2 cellular contexts compared by ENCODE assay signal in genomic region chr22:48578138-48579034, GRCh38.
TF ChIP-seq lines count a peak whose summit lies in the region.

No MANE protein-coding gene starts in this region.

TF ChIP-seq in HepG2, 621 proteins besides CTCF, POLR2A, EP300 and RAD21:
- no peak for TF ChIP-seq FOXA1 (IDR thresholded peaks at IDR 0.05)
- 0 out of 2 replicates have a peak, but pooled peaks have one; percentile 3 for TF ChIP-seq FOXA1 (CRISPR knock-in tag; IDR thresholded peaks at IDR 0.05)
- TF ChIP-seq BORCS8-MEF2B (CRISPR knock-in tag; IDR thresholded peaks at IDR 0.05), result no peak
- TF ChIP-seq REST (IDR thresholded peaks at IDR 0.05; ENCODE audit: borderline replicate concordance in 1 of 2, low read depth in 1 of 2, low read length in 2 of 2), result peak; percentile 18 to 79

TF ChIP-seq in H1, 55 proteins besides CTCF, POLR2A, EP300 and RAD21:
- TF ChIP-seq ATF3 (IDR thresholded peaks at IDR 0.05; ENCODE audit: insufficient read depth, low read depth, low read length) (no peak), CREB1 (IDR thresholded peaks at IDR 0.05) (no peak), NANOG (IDR thresholded peaks at IDR 0.05; ENCODE audit: insufficient read depth, low read depth, low read length, poor library complexity, severe bottlenecking) (no peak), NRF1 (IDR thresholded peaks at IDR 0.05; ENCODE audit: low read depth, low read length) (no peak), EGR1 (IDR thresholded peaks at IDR 0.05; ENCODE audit: borderline replicate concordance, low read depth, low read length) (no peak), TBP (IDR thresholded peaks at IDR 0.05; ENCODE audit: low read depth, low read length) (no peak), RXRA (IDR thresholded peaks at IDR 0.05; ENCODE audit: insufficient read depth, low read depth, low read length) (no peak), ZNF274 (IDR thresholded peaks at IDR 0.05; ENCODE audit: borderline replicate concordance, extremely low read depth, low read length) (no peak), SP4 (IDR thresholded peaks at IDR 0.05; ENCODE audit: low read length) (no peak), SIX5 (IDR thresholded peaks at IDR 0.05; ENCODE audit: low read depth, low read length) (no peak), MAFK (IDR thresholded peaks at IDR 0.05; ENCODE audit: low read depth, low read length) (no peak), ATF2 (IDR thresholded peaks at IDR 0.05; ENCODE audit: low read length) (no peak), PHF8 (conservative IDR thresholded peaks at IDR 0.05; ENCODE audit: low read depth, low read length) (no peak), KDM5A (IDR thresholded peaks at IDR 0.05; ENCODE audit: low read length) (no peak), HDAC6 (IDR thresholded peaks at IDR 0.05; ENCODE audit: low read depth, low read length) (no peak), USF2 (IDR thresholded peaks at IDR 0.05; ENCODE audit: low read length) (no peak), CHD1 (IDR thresholded peaks at IDR 0.05; ENCODE audit: low read depth, low read length) (no peak), TAF1 (IDR thresholded peaks at IDR 0.05; ENCODE audit: low read depth, low read length) (no peak)
